In genomic region chr7:108114117-108114841, GRCh38 we compare ENCODE assay signal across 9 cellular contexts. TPM values are rescaled to one million over a fixed set of nuclear protein-coding genes. Genes with fewer than 3 reads are reported as not detected.
DNase-seq lines count a peak whose midpoint lies in the region; ATAC-seq and TF ChIP-seq lines count a peak whose summit lies in the region.
"Had no signal": no experiment of that assay in that cellular context is flagged by ENCODE, and none has a peak within 500 bp of the region (broad histone marks: within the 10 kb centered on the region; RNA-seq: fewer than 3 reads in every experiment).

No MANE protein-coding gene starts in this region.

- H3K4me1 ChIP-seq in adrenal gland (replicated peaks in 1 of 2): no peaks in the 10 kb centered on the region
- H3K4me1 ChIP-seq in ascending aorta: no peaks in the 10 kb centered on the region

- no peak overlapping the region for H3K4me3 Mint-ChIP-seq in nephron
- H3K4me3 Mint-ChIP-seq: natural killer cell had no signal

- TF ChIP-seq CTCF in adrenal gland (IDR thresholded peaks at IDR 0.05): peak; percentile 14 to 44 (median 32)
- TF ChIP-seq CTCF in nephron (IDR thresholded peaks at IDR 0.05; ENCODE audit: unreplicated experiment in 3 of 3): peak in 2 of 3 experiments; percentile 28 to 44
- no peak for TF ChIP-seq CTCF in ascending aorta (IDR thresholded peaks at IDR 0.05)

- H3K27me3 Mint-ChIP-seq in nephron (ENCODE audit: low read depth): peaks cover 4% of the 10 kb centered on the region

- no peak overlapping the region for H3K4me3 ChIP-seq in adrenal gland
- H3K4me3 ChIP-seq in ascending aorta: no peak overlapping the region

- H3K27ac Mint-ChIP-seq in nephron: no peak overlapping the region
- H3K27ac Mint-ChIP-seq: natural killer cell had no signal

- ATAC-seq in GM19372 (IDR thresholded peaks at IDR 0.05; ENCODE audit: low read depth, unreplicated experiment): peak; percentile 74

- no peaks in the 10 kb centered on the region for H3K36me3 ChIP-seq in adrenal gland (replicated peaks in 1 of 2)
- no peaks in the 10 kb centered on the region for H3K36me3 ChIP-seq in ascending aorta

- TF ChIP-seq POLR2A in adrenal gland (IDR thresholded peaks at IDR 0.05): no peak

- DNase-seq in ELR (ENCODE audit: low read depth) (peak; percentile 16), HPDE6-E6E7 (ENCODE audit: extremely low spot score) (peak; percentile 22), adrenal gland (peak in 1 of 7 donors; percentile 7), ascending aorta (ENCODE audit: low spot score in 2 of 2) (no peak)
- no peak for DNase-seq in stimulated activated CD4-positive, alpha-beta T cell treated with anti-CD3 and anti-CD28 coated beads, Interleukin-4, amount 100 ng/mL, for 24 hours
- no peak for DNase-seq in activated CD8-positive, alpha-beta memory T cell treated with anti-CD3 and anti-CD28 coated beads for 24 hours
- DNase-seq: natural killer cell had no signal

- WGBS in adrenal gland, 4 donors: 77 to 87% (median 84%) methylated on average over 6 of the region's 6 CpGs

- H3K27me3 ChIP-seq in adrenal gland (no peaks in the 10 kb centered on the region), ascending aorta (no peaks in the 10 kb centered on the region)

- H3K27ac ChIP-seq in adrenal gland (no peak overlapping the region), ascending aorta (no peak overlapping the region)

- H3K9me3 Mint-ChIP-seq in nephron: no peaks in the 10 kb centered on the region
- H3K9me3 Mint-ChIP-seq: natural killer cell had no signal

- H3K9me3 ChIP-seq in adrenal gland (replicated peaks in 1 of 3): no peaks in the 10 kb centered on the region
- no peaks in the 10 kb centered on the region for H3K9me3 ChIP-seq in ascending aorta

- no peaks in the 10 kb centered on the region for H3K36me3 Mint-ChIP-seq in nephron (ENCODE audit: low read depth)
- H3K36me3 Mint-ChIP-seq: natural killer cell had no signal

- no peaks in the 10 kb centered on the region for H3K4me1 Mint-ChIP-seq in nephron
- H3K4me1 Mint-ChIP-seq: natural killer cell had no signal

- intact Hi-C loops in adrenal gland (cut with DNase I): no loop called here
- intact Hi-C loops in ascending aorta (cut with DNase I): no loop called here

RNA-seq across cellular contexts. Expression of gene LAMB4, which starts 15.9 kb away (rescaled TPM):
- total RNA-seq in adrenal gland (1 to 10 TPM in 1 of 8 donors, under 1 TPM in 3, not detected in 4; 0.12 to 1.0 (median 0.24) TPM), ascending aorta (not detected)
- polyA plus RNA-seq in adrenal gland: under 1 TPM in 2 of 3 donors, not detected in 1; 0.16 to 0.40 TPM
- total RNA-seq: natural killer cell had no signal

Comparison
In these comparisons a context has a peak if more than half of its experiments do, and no peak if none do; other contexts are left out.
1. DNase-seq: peak in ELR (single experiment) and HPDE6-E6E7 (single experiment); none in ascending aorta (0 of 2), stimulated activated CD4-positive, alpha-beta T cell treated with anti-CD3 and anti-CD28 coated beads, Interleukin-4, amount 100 ng/mL, for 24 hours (single experiment) and activated CD8-positive, alpha-beta memory T cell treated with anti-CD3 and anti-CD28 coated beads for 24 hours (single experiment).
2. CTCF ChIP-seq: peak in adrenal gland (6 of 6) and nephron (2 of 3); none in ascending aorta (0 of 3).